8 cellular contexts compared by ENCODE assay signal in genomic region chr10:73413528-73414229, GRCh38. TPM values are rescaled to one million over a fixed set of nuclear protein-coding genes. Genes with fewer than 3 reads are reported as not detected.
DNase-seq lines count a peak whose midpoint lies in the region; ATAC-seq and TF ChIP-seq lines count a peak whose summit lies in the region.

TSS of gene ANXA7 (minus strand) at chr10:73414058. CDS start at chr10:73400856, 13,202 bp downstream.

- peak; percentile 23 for TF ChIP-seq CTCF in GM12864 (IDR thresholded peaks at IDR 0.05; ENCODE audit: low read depth, low read length, missing control alignments)
- no peak for TF ChIP-seq CTCF in NB4 (IDR thresholded peaks at IDR 0.05; ENCODE audit: low read depth, low read length)
- TF ChIP-seq CTCF in osteoblast (IDR thresholded peaks at IDR 0.05; ENCODE audit: extremely low read depth, low read depth, low read length): no peak
- TF ChIP-seq CTCF in testis (IDR thresholded peaks at IDR 0.05): peak in 1 of 3 experiments; percentile 17

- peak; percentile 83 for TF ChIP-seq POLR2A in NB4 (IDR thresholded peaks at IDR 0.05; ENCODE audit: extremely low read depth, insufficient read length)
- TF ChIP-seq POLR2A in testis (IDR thresholded peaks at IDR 0.05): no peak

- H4K20me1 ChIP-seq in osteoblast (ENCODE audit: insufficient read depth, low read length): peaks cover 22% of the 10 kb centered on the region

- DNase-seq in GM12864 (ENCODE audit: low read depth) (peak; percentile 46), NB4 (ENCODE audit: low read depth) (peak; percentile 93), SKM-1 (lab: John Stamatoyannopoulos, UW; ENCODE audit: unreplicated experiment) (peak; percentile 78), glomerular visceral epithelial cell (ENCODE audit: extremely low spot score) (peak; percentile 90), osteoblast (ENCODE audit: insufficient read length, low spot score, missing footprints) (peak; percentile 97), testis (peak; percentile 95)
- DNase-seq in activated naive CD4-positive, alpha-beta T cell treated with anti-CD3 and anti-CD28 coated beads, Interleukin-2, amount 50 U/mL, for 72 hours (ENCODE audit: low spot score in 2 of 2): peak; percentile 88 to 93

- H3K9me3 ChIP-seq in osteoblast (ENCODE audit: low read depth, low read length) (no peaks in the 10 kb centered on the region), testis (no peaks in the 10 kb centered on the region)

- H3K36me3 Mint-ChIP-seq in activated naive CD4-positive, alpha-beta T cell treated with anti-CD3 and anti-CD28 coated beads, Interleukin-2, amount 50 U/mL, for 72 hours: peaks cover 7 to 13% of the 10 kb centered on the region in 2 donors

- intact Hi-C loops in testis (cut with DNase I; ENCODE audit: low total_unique reads): no loop called here

- H3K27ac ChIP-seq in osteoblast (ENCODE audit: low read depth, low read length) (peak within 1 kb of the TSS; percentile 86), testis (peak within 1 kb of the TSS; percentile 97 to 98)

- peaks cover 39% of the 10 kb centered on the region for H3K79me2 ChIP-seq in osteoblast (ENCODE audit: insufficient read depth, low read length)

- peak within 1 kb of the TSS; percentile 97 for H3K4me3 ChIP-seq in GM12864 (ENCODE audit: low read depth, low read length)
- peak within 1 kb of the TSS; percentile 91 for H3K4me3 ChIP-seq in NB4 (ENCODE audit: low read depth, low read length)
- peak within 1 kb of the TSS; percentile 92 for H3K4me3 ChIP-seq in osteoblast (ENCODE audit: insufficient read depth, low read length)
- H3K4me3 ChIP-seq in testis: peak within 1 kb of the TSS; percentile 89 to 95

- peak within 1 kb of the TSS; percentile 98 for H3K4me2 ChIP-seq in osteoblast (ENCODE audit: insufficient read depth, low read length)

- peaks cover 19% of the 10 kb centered on the region for H3K4me1 ChIP-seq in osteoblast (ENCODE audit: insufficient read depth, low read length)
- H3K4me1 ChIP-seq in testis: peaks cover 8% of the 10 kb centered on the region

- ATAC-seq in HG02571 (IDR thresholded peaks at IDR 0.05; ENCODE audit: unreplicated experiment): peak; percentile 90
- peak; percentile 97 to 98 for ATAC-seq in activated naive CD4-positive, alpha-beta T cell treated with anti-CD3 and anti-CD28 coated beads, Interleukin-2, amount 50 U/mL, for 72 hours

- H3K27ac Mint-ChIP-seq in activated naive CD4-positive, alpha-beta T cell treated with anti-CD3 and anti-CD28 coated beads, Interleukin-2, amount 50 U/mL, for 72 hours: peak within 1 kb of the TSS; percentile 93 to 97

- no peaks in the 10 kb centered on the region for H3K36me3 ChIP-seq in osteoblast (ENCODE audit: insufficient read depth, low read length)
- no peaks in the 10 kb centered on the region for H3K36me3 ChIP-seq in testis (ENCODE audit: low read depth, missing control alignments)

- WGBS in testis, 2 donors: 0 to 1% methylated on average over 19 to 59 of the region's 62 CpGs

- peak within 1 kb of the TSS; percentile 65 for H2AFZ ChIP-seq in osteoblast (ENCODE audit: low read length)

- no peaks in the 10 kb centered on the region for H3K9me3 Mint-ChIP-seq in activated naive CD4-positive, alpha-beta T cell treated with anti-CD3 and anti-CD28 coated beads, Interleukin-2, amount 50 U/mL, for 72 hours

- H3K27me3 ChIP-seq in osteoblast (ENCODE audit: insufficient read depth, low read length) (no peaks in the 10 kb centered on the region), testis (no peaks in the 10 kb centered on the region)

RNA-seq across cellular contexts. Expression of gene ANXA7, which starts in this region (rescaled TPM):
- 100 to 1,000 TPM; 104 to 153 TPM for total RNA-seq in activated naive CD4-positive, alpha-beta T cell treated with anti-CD3 and anti-CD28 coated beads, Interleukin-2, amount 50 U/mL, for 72 hours
- 143 and 158 TPM in 2 replicates for total RNA-seq in osteoblast
- total RNA-seq in testis: 10 to 100 TPM; 43.9 to 64.5 TPM
- 76.3 TPM for polyA plus RNA-seq in testis (ENCODE audit: insufficient read depth, low read depth, low replicate concordance)

Comparison
In these comparisons a context has a peak if more than half of its experiments do, and no peak if none do; other contexts are left out.
1. Peak in every context shown above with its lines: DNase-seq, ATAC-seq, H3K4me3 ChIP-seq and H3K27ac ChIP-seq.
2. DNase-seq: peak in every context shown above with its lines; median percentile 97 in osteoblast; 95 in testis; 93 in NB4; 90 in activated naive CD4-positive, alpha-beta T cell treated with anti-CD3 and anti-CD28 coated beads, Interleukin-2, amount 50 U/mL, for 72 hours; 90 in glomerular visceral epithelial cell; 78 in SKM-1; 46 in GM12864.